ENCODE assay signal across 33 cellular contexts in genomic region chrY:8591821-8592516, GRCh38.
DNase-seq lines count a peak whose midpoint lies in the region; ATAC-seq and TF ChIP-seq lines count a peak whose summit lies in the region.
"Had no signal": no experiment of that assay in that cellular context is flagged by ENCODE, and none has a peak within 500 bp of the region (broad histone marks: within the 10 kb centered on the region; RNA-seq: fewer than 3 reads in every experiment).

No MANE protein-coding gene starts in this region.

- DNase-seq in Right ventricle myocardium inferior (ENCODE audit: missing footprints), result no peak
- no peak for DNase-seq in left ventricle myocardium inferior
- DNase-seq in Right ventricle myocardium superior, result no peak
- DNase-seq in cardiac septum (ENCODE audit: low spot score), result no peak
- peak in 1 of 2 donors; percentile 8 for DNase-seq in heart right ventricle
- DNase-seq in right atrium auricular region (ENCODE audit: low spot score), result no peak
- peak; percentile 20 for DNase-seq in left ventricle myocardium superior
- no peak for DNase-seq in breast epithelium (ENCODE audit: low spot score in 2 of 2)
- DNase-seq: 8988T; ACHN; AML-193; BE2C; C1 segment of cervical spinal cord; Caco-2; Calu3; CD4-positive, alpha-beta memory T cell; CD4-positive, alpha-beta T cell; CD4-positive, CD25-positive, alpha-beta regulatory T cell; CD8-positive, alpha-beta memory T cell; CD8-positive, alpha-beta T cell; COR-L47; DMS 273 treated with DMSO at 0.1 percent for 48 hours; DMS153; DMS53; DMS79; DMS79 treated with DMSO at 0.1 percent for 48 hours; DND-41; EL had no signal

- H3K27me3 ChIP-seq in left ventricle myocardium inferior (ENCODE audit: low read depth) (no peaks in the 10 kb centered on the region), heart right ventricle (no peaks in the 10 kb centered on the region), right atrium auricular region (no peaks in the 10 kb centered on the region), breast epithelium (no peaks in the 10 kb centered on the region)
- H3K27me3 ChIP-seq: BE2C; BLaER1; BLaER1 treated with 17β-estradiol and CSF1 and Interleukin-3, amounts not matched to agents 10 nM and 100 nM had no signal

- ATAC-seq in Right ventricle myocardium inferior (peak; percentile 71), Right ventricle myocardium superior (ENCODE audit: poor library complexity) (peak; percentile 59), heart right ventricle (peak in 5 of 8 donors; percentile 22 to 70 (median 30)), left ventricle myocardium superior (peak; percentile 74)
- ATAC-seq: A549; CD8-positive, alpha-beta T cell had no signal

- H3K4me3 ChIP-seq in left ventricle myocardium inferior (no peak overlapping the region), heart right ventricle (no peak overlapping the region), right atrium auricular region (no peak overlapping the region), breast epithelium (no peak overlapping the region)
- H3K4me3 ChIP-seq: A549; BLaER1; BLaER1 treated with 17β-estradiol and CSF1 and Interleukin-3, amounts not matched to agents 10 nM and 100 nM had no signal

- H3K9me3 ChIP-seq in left ventricle myocardium inferior (replicated peaks), result no peaks in the 10 kb centered on the region
- no peaks in the 10 kb centered on the region for H3K9me3 ChIP-seq in heart right ventricle
- no peaks in the 10 kb centered on the region for H3K9me3 ChIP-seq in right atrium auricular region
- no peaks in the 10 kb centered on the region for H3K9me3 ChIP-seq in breast epithelium
- H3K9me3 ChIP-seq: A549; BE2C; BLaER1; BLaER1 treated with 17β-estradiol and CSF1 and Interleukin-3, amounts not matched to agents 10 nM and 100 nM; Caco-2 had no signal

- WGBS in heart right ventricle, 2 donors, result 27 to 29% methylated on average over 3 of the region's 3 CpGs

- H3K36me3 ChIP-seq in left ventricle myocardium inferior, result no peaks in the 10 kb centered on the region
- H3K36me3 ChIP-seq in heart right ventricle, result no peaks in the 10 kb centered on the region
- H3K36me3 ChIP-seq in right atrium auricular region, result no peaks in the 10 kb centered on the region
- H3K36me3 ChIP-seq in breast epithelium, result no peaks in the 10 kb centered on the region
- H3K36me3 ChIP-seq: BE2C; BLaER1; BLaER1 treated with 17β-estradiol and CSF1 and Interleukin-3, amounts not matched to agents 10 nM and 100 nM had no signal

- no peak for TF ChIP-seq POLR2A in breast epithelium (IDR thresholded peaks at IDR 0.05)

- H3K4me1 ChIP-seq in left ventricle myocardium inferior, result no peaks in the 10 kb centered on the region
- no peaks in the 10 kb centered on the region for H3K4me1 ChIP-seq in heart right ventricle
- H3K4me1 ChIP-seq in right atrium auricular region, result no peaks in the 10 kb centered on the region
- no peaks in the 10 kb centered on the region for H3K4me1 ChIP-seq in breast epithelium
- H3K4me1 ChIP-seq: A549; BE2C; BLaER1; BLaER1 treated with 17β-estradiol and CSF1 and Interleukin-3, amounts not matched to agents 10 nM and 100 nM; Caco-2 had no signal

- TF ChIP-seq CTCF in left ventricle myocardium inferior (IDR thresholded peaks at IDR 0.05; ENCODE audit: borderline replicate concordance), result no peak
- peak in 1 of 9 donors; percentile 15 for TF ChIP-seq CTCF in heart right ventricle (IDR thresholded peaks at IDR 0.05)
- TF ChIP-seq CTCF in right atrium auricular region (IDR thresholded peaks at IDR 0.05), result no peak
- no peak for TF ChIP-seq CTCF in breast epithelium (IDR thresholded peaks at IDR 0.05)

- H3K27ac ChIP-seq in left ventricle myocardium inferior (replicated peaks) (no peak overlapping the region), heart right ventricle (no peak overlapping the region), right atrium auricular region (no peak overlapping the region), breast epithelium (no peak overlapping the region)
- H3K27ac ChIP-seq: 22Rv1; A549; BLaER1; BLaER1 treated with 17β-estradiol and CSF1 and Interleukin-3, amounts not matched to agents 10 nM and 100 nM; C4-2B had no signal

- intact Hi-C loops in Right ventricle myocardium inferior (cut with DNase I) (loop anchor here (5.0 kb wide), 1 partner anchor 40 kb away; no protein-coding TSS in a partner anchor), left ventricle myocardium inferior (cut with micrococcal nuclease) (no loop called here), Right ventricle myocardium superior (cut with DNase I) (no loop called here), cardiac septum (cut with DNase I) (no loop called here), heart right ventricle (cut with DNase I) (no loop called here), left ventricle myocardium superior (cut with micrococcal nuclease) (no loop called here), breast epithelium (cut with DNase I; ENCODE audit: low total_unique reads) (no loop called here)
